ENCODE assay signal across 9 cellular contexts in genomic region chr11:115226556-115226955, GRCh38.
A peak's percentile ranks its signal among the peaks of the same experiment; 100 is the strongest.
DNase-seq lines count a peak whose midpoint lies in the region; ATAC-seq and FAIRE-seq lines count a peak whose summit lies in the region.
"Had no signal": no experiment of that assay in that cellular context is flagged by ENCODE, and none has a peak within 500 bp of the region (broad histone marks: within the 10 kb centered on the region; RNA-seq: fewer than 3 reads in every experiment).

No MANE protein-coding gene starts in this region.

- intact Hi-C loops in left ventricle myocardium superior (cut with micrococcal nuclease) = no loop called here
- intact Hi-C loops in Right ventricle myocardium superior (cut with DNase I) = no loop called here
- intact Hi-C loops in activated CD4-positive, alpha-beta memory T cell treated with anti-CD3 and anti-CD28 coated beads for 36 hours (cut with micrococcal nuclease) = no loop called here

- no peaks in the 10 kb centered on the region for H3K36me3 Mint-ChIP-seq in activated CD4-positive, alpha-beta memory T cell treated with anti-CD3 and anti-CD28 coated beads for 36 hours

- H3K9me3 Mint-ChIP-seq in activated CD4-positive, alpha-beta memory T cell treated with anti-CD3 and anti-CD28 coated beads for 36 hours = no peaks in the 10 kb centered on the region

- H3K4me3 Mint-ChIP-seq in activated CD4-positive, alpha-beta memory T cell treated with anti-CD3 and anti-CD28 coated beads for 36 hours = no peak overlapping the region

- H3K27ac Mint-ChIP-seq in activated CD4-positive, alpha-beta memory T cell treated with anti-CD3 and anti-CD28 coated beads for 36 hours = no peak overlapping the region

- FAIRE-seq in urothelium cell line (lab: Jason Lieb, UNC) = no peak

- POLR2A ChIA-PET in activated CD4-positive, alpha-beta memory T cell treated with anti-CD3 and anti-CD28 coated beads for 36 hours (lab: Charles Lee) = no interaction called here

- H3K4me1 Mint-ChIP-seq in activated CD4-positive, alpha-beta memory T cell treated with anti-CD3 and anti-CD28 coated beads for 36 hours (ENCODE audit: low read depth) = peaks cover 19% of the 10 kb centered on the region

- ATAC-seq in left ventricle myocardium superior = peak; percentile 36
- no peak for ATAC-seq in Right ventricle myocardium superior (ENCODE audit: poor library complexity)

- DNase-seq in left ventricle myocardium superior (no peak), Right ventricle myocardium superior (no peak), astrocyte of the hippocampus (ENCODE audit: low read depth, low spot score) (peak; percentile 95), iPS-NIHi7 (ENCODE audit: extremely low spot score) (peak; percentile 67), urothelium cell line (ENCODE audit: low spot score) (peak; percentile 84), occipital lobe (lab: John Stamatoyannopoulos, UW) (no peak)
- DNase-seq in activated CD4-positive, alpha-beta memory T cell treated with anti-CD3 and anti-CD28 coated beads for 36 hours = no peak
- DNase-seq in activated naive CD4-positive, alpha-beta T cell (lab: John Stamatoyannopoulos, UW) = no peak
- DNase-seq: NCI-H748 treated with DMSO at 0.1 percent for 48 hours had no signal

- peaks cover 16% of the 10 kb centered on the region for H3K27me3 Mint-ChIP-seq in activated CD4-positive, alpha-beta memory T cell treated with anti-CD3 and anti-CD28 coated beads for 36 hours

- CTCF ChIA-PET in activated CD4-positive, alpha-beta memory T cell treated with anti-CD3 and anti-CD28 coated beads for 36 hours (lab: Charles Lee) = no interaction called here

Comparison
In these comparisons a context has a peak if more than half of its experiments do, and no peak if none do; other contexts are left out.
1. DNase-seq: peak in astrocyte of the hippocampus (single experiment), iPS-NIHi7 (single experiment) and urothelium cell line (single experiment); none in left ventricle myocardium superior (single experiment), Right ventricle myocardium superior (single experiment), occipital lobe (single experiment), activated CD4-positive, alpha-beta memory T cell treated with anti-CD3 and anti-CD28 coated beads for 36 hours (single experiment) and activated naive CD4-positive, alpha-beta T cell (0 of 4).